26 cellular contexts compared by ENCODE assay signal in genomic region chr16:51133130-51133529, GRCh38. TPM values are rescaled to one million over a fixed set of nuclear protein-coding genes. Genes with fewer than 3 reads are reported as not detected.
DNase-seq lines count a peak whose midpoint lies in the region; ATAC-seq, FAIRE-seq and TF ChIP-seq lines count a peak whose summit lies in the region.
"Had no signal": no experiment of that assay in that cellular context is flagged by ENCODE, and none has a peak within 500 bp of the region (broad histone marks: within the 10 kb centered on the region; RNA-seq: fewer than 3 reads in every experiment).

No MANE protein-coding gene starts in this region.

- H3K9me3 Mint-ChIP-seq in endothelial cell (ENCODE audit: unreplicated experiment) (no peaks in the 10 kb centered on the region), mesothelial cell of epicardium (no peaks in the 10 kb centered on the region)
- no peaks in the 10 kb centered on the region for H3K9me3 Mint-ChIP-seq in CD4-positive, alpha-beta T cell
- H3K9me3 Mint-ChIP-seq: activated CD4-positive, alpha-beta T cell treated with anti-CD3 and anti-CD28 coated beads, Interleukin-2, amount 10 ng/mL, durations not matched to agents 7 days and 5 days; natural killer cell; stimulated activated naive CD8-positive, alpha-beta T cell treated with anti-CD3 and anti-CD28 coated beads, Interleukin-15, amount 100 ng/mL, for 72 hours had no signal

- H3K4me2 ChIP-seq in HepG2 (ENCODE audit: low read depth, low read length): no peak overlapping the region

- peak overlapping the region; percentile 90 for H3K4me3 Mint-ChIP-seq in endothelial cell (ENCODE audit: unreplicated experiment)
- H3K4me3 Mint-ChIP-seq in mesothelial cell of epicardium: peak overlapping the region; percentile 46
- no peak overlapping the region for H3K4me3 Mint-ChIP-seq in CD4-positive, alpha-beta T cell
- H3K4me3 Mint-ChIP-seq: activated CD4-positive, alpha-beta T cell treated with anti-CD3 and anti-CD28 coated beads, Interleukin-2, amount 10 ng/mL, durations not matched to agents 7 days and 5 days; natural killer cell; stimulated activated naive CD8-positive, alpha-beta T cell treated with anti-CD3 and anti-CD28 coated beads, Interleukin-15, amount 100 ng/mL, for 72 hours; T-helper 17 cell had no signal

- H3K4me1 ChIP-seq in right lobe of liver (peaks cover 0 to 53% (median 6%) of the 10 kb centered on the region in 4 donors), HepG2 (ENCODE audit: insufficient read depth, low read length) (peaks cover 39% of the 10 kb centered on the region)
- H3K4me1 ChIP-seq: upper lobe of right lung had no signal

- CTCF ChIA-PET in HepG2 (lab: Yijun Ruan, JAX; ENCODE audit: low intra/inter-chr PET ratio, low total read pairs): no interaction called here
- CTCF ChIA-PET in CD4-positive, alpha-beta T cell (lab: Charles Lee): no interaction called here

- TF ChIP-seq RAD21 in HepG2 (CRISPR knock-in tag; IDR thresholded peaks at IDR 0.05): no peak

- H3K27ac Mint-ChIP-seq in endothelial cell (ENCODE audit: unreplicated experiment): peak overlapping the region; percentile 64
- H3K27ac Mint-ChIP-seq in mesothelial cell of epicardium: no peak overlapping the region
- H3K27ac Mint-ChIP-seq in CD4-positive, alpha-beta T cell: no peak overlapping the region
- H3K27ac Mint-ChIP-seq: activated CD4-positive, alpha-beta T cell treated with anti-CD3 and anti-CD28 coated beads, Interleukin-2, amount 10 ng/mL, durations not matched to agents 7 days and 5 days; natural killer cell; stimulated activated naive CD8-positive, alpha-beta T cell treated with anti-CD3 and anti-CD28 coated beads, Interleukin-15, amount 100 ng/mL, for 72 hours; T-helper 17 cell had no signal

- no TSS peak for BruUV-seq in HepG2 (replicated peaks; lab: Mats Ljungman, UMichigan)

- H3K36me3 Mint-ChIP-seq in endothelial cell (ENCODE audit: low read depth, unreplicated experiment) (peaks cover 3% of the 10 kb centered on the region), mesothelial cell of epicardium (peaks cover 1% of the 10 kb centered on the region)
- H3K36me3 Mint-ChIP-seq in CD4-positive, alpha-beta T cell (ENCODE audit: low read depth): no peaks in the 10 kb centered on the region

- no peak overlapping the region for H3K9ac ChIP-seq in HepG2 (ENCODE audit: insufficient read depth, low read depth, low read length)

- TF ChIP-seq CTCF in right lobe of liver (IDR thresholded peaks at IDR 0.05) (no peak), HepG2 (CRISPR knock-in tag; IDR thresholded peaks at IDR 0.05) (no peak), endothelial cell (IDR thresholded peaks at IDR 0.05; ENCODE audit: unreplicated experiment) (no peak), mesothelial cell of epicardium (IDR thresholded peaks at IDR 0.05; ENCODE audit: unreplicated experiment) (no peak)
- no peak for TF ChIP-seq CTCF in CD4-positive, alpha-beta T cell (IDR thresholded peaks at IDR 0.05)

- H3K27ac ChIP-seq in right lobe of liver (peak overlapping the region; percentile 16 to 84 (median 30)), HepG2 (ENCODE audit: extremely low read length, insufficient read depth, low read length) (no peak overlapping the region)
- no peak overlapping the region for H3K27ac ChIP-seq in CD4-positive, alpha-beta T cell (ENCODE audit: low read depth, low read length)
- H3K27ac ChIP-seq: coronary artery, skin epidermis, upper lobe of right lung had no signal

- TF ChIP-seq POLR2A in right lobe of liver (IDR thresholded peaks at IDR 0.05): no peak
- TF ChIP-seq POLR2A in HepG2 (IDR thresholded peaks at IDR 0.05; ENCODE audit: insufficient read depth in 1 of 2, low read depth in 2 of 2, low read length in 2 of 2): no peak

- peaks cover 5% of the 10 kb centered on the region for H3K27me3 Mint-ChIP-seq in endothelial cell (ENCODE audit: unreplicated experiment)
- H3K27me3 Mint-ChIP-seq in mesothelial cell of epicardium (ENCODE audit: low read depth): peaks cover 80% of the 10 kb centered on the region
- H3K27me3 Mint-ChIP-seq in CD4-positive, alpha-beta T cell: peaks cover 48% of the 10 kb centered on the region

- no peak overlapping the region for H2AFZ ChIP-seq in HepG2 (ENCODE audit: low read length)

- H3K36me3 ChIP-seq in right lobe of liver: peaks cover 0 to 10% (median under 1%) of the 10 kb centered on the region in 4 donors
- H3K36me3 ChIP-seq in HepG2 (replicated peaks in 1 of 2; ENCODE audit: control insufficient read depth in 1 of 2, insufficient read depth in 2 of 2, low read length in 2 of 2): peaks cover 0 to 12% of the 10 kb centered on the region in 2 experiments; a peak in 4 of 5 replicates
- H3K36me3 ChIP-seq: upper lobe of right lung had no signal

- H3K4me3 ChIP-seq in right lobe of liver: no peak overlapping the region
- no peak overlapping the region for H3K4me3 ChIP-seq in HepG2 (replicated peaks in 1 of 3; ENCODE audit: insufficient read depth in 1 of 3, low read depth in 2 of 3, low read length in 3 of 3)
- H3K4me3 ChIP-seq: coronary artery, skin epidermis, upper lobe of right lung had no signal

- intact Hi-C loops in right lobe of liver (cut with DNase I): no loop called here
- intact Hi-C loops in HepG2 (cut with micrococcal nuclease; ENCODE audit: unreplicated experiment): no loop called here
- intact Hi-C loops in CD4-positive, alpha-beta T cell (cut with DNase I, micrococcal nuclease): no loop called here

- POLR2A ChIA-PET in HepG2 (lab: Yijun Ruan, JAX): interaction anchor here (1.3 kb wide), 1 partner anchor 13 kb away, joined by 3 read pairs; no protein-coding TSS in a partner anchor
- POLR2A ChIA-PET in CD4-positive, alpha-beta T cell (lab: Charles Lee): no interaction called here

- H3K4me1 Mint-ChIP-seq in endothelial cell (ENCODE audit: unreplicated experiment) (peaks cover 30% of the 10 kb centered on the region), mesothelial cell of epicardium (peaks cover 17% of the 10 kb centered on the region)
- no peaks in the 10 kb centered on the region for H3K4me1 Mint-ChIP-seq in CD4-positive, alpha-beta T cell (ENCODE audit: low read depth)
- H3K4me1 Mint-ChIP-seq: activated CD4-positive, alpha-beta T cell treated with anti-CD3 and anti-CD28 coated beads, Interleukin-2, amount 10 ng/mL, durations not matched to agents 7 days and 5 days; natural killer cell; stimulated activated naive CD8-positive, alpha-beta T cell treated with anti-CD3 and anti-CD28 coated beads, Interleukin-15, amount 100 ng/mL, for 72 hours; T-helper 17 cell had no signal

- 12% methylated on average over 9 of the region's 9 CpGs for WGBS in right lobe of liver (ENCODE audit: insufficient coverage, low coverage, low lambda C conversion rate, missing lambda C conversion rate)
- 77% methylated on average over 9 of the region's 9 CpGs for WGBS in HepG2 (ENCODE audit: low lambda C conversion rate)

- H4K20me1 ChIP-seq in HepG2 (ENCODE audit: insufficient read depth, low read length): no peaks in the 10 kb centered on the region

- no peak for FAIRE-seq in HepG2 (lab: Jason Lieb, UNC)
- FAIRE-seq: bronchial epithelial cell, keratinocyte, RCC 7860 had no signal

- H3K79me2 ChIP-seq in HepG2 (ENCODE audit: insufficient read depth, low read length): no peaks in the 10 kb centered on the region

- ATAC-seq in right lobe of liver (no peak), HepG2 (no peak), GM21360 (IDR thresholded peaks at IDR 0.05; ENCODE audit: unreplicated experiment) (no peak), GM18868 (IDR thresholded peaks at IDR 0.05; ENCODE audit: unreplicated experiment) (no peak)
- no peak for ATAC-seq in CD4-positive, alpha-beta T cell (ENCODE audit: poor library complexity)
- ATAC-seq: natural killer cell; stimulated activated naive CD8-positive, alpha-beta T cell treated with anti-CD3 and anti-CD28 coated beads, Interleukin-15, amount 100 ng/mL, for 72 hours; T-helper 17 cell; upper lobe of right lung had no signal

- DNase-seq in right lobe of liver (no peak), HepG2 (ENCODE audit: low spot score) (no peak), endothelial cell (ENCODE audit: low spot score) (peak; percentile 27), mesothelial cell of epicardium (ENCODE audit: low spot score in 2 of 2, unreplicated experiment in 2 of 2) (no peak), NCI-H1092 (lab: John Stamatoyannopoulos, UW) (no peak)
- no peak for DNase-seq in CD4-positive, alpha-beta T cell
- DNase-seq: activated CD4-positive, alpha-beta T cell treated with anti-CD3 and anti-CD28 coated beads, Interleukin-2, amount 10 ng/mL, durations not matched to agents 7 days and 5 days; activated gamma-delta T cell; C1 segment of cervical spinal cord; natural killer cell; NCI-H1930; NK-92 treated with Interleukin-12 subunit alpha and Interleukin-12 subunit beta, amount 100 ng/mL, for 24 hours; stimulated activated CD4-positive, alpha-beta T cell treated with anti-CD3 and anti-CD28 coated beads, Interleukin-4, amount 100 ng/mL, for 1 hour; stimulated activated naive CD8-positive, alpha-beta T cell treated with anti-CD3 and anti-CD28 coated beads, Interleukin-15, amount 100 ng/mL, for 72 hours; T-helper 17 cell; upper lobe of right lung had no signal

- TF ChIP-seq EP300 in HepG2 (IDR thresholded peaks at IDR 0.05; ENCODE audit: low read depth in 2 of 2, low read length in 2 of 2) (no peak), HepG2 (CRISPR knock-in tag; IDR thresholded peaks at IDR 0.05; ENCODE audit: borderline replicate concordance) (no peak)

- in situ Hi-C loops in HepG2 (cut with HindIII; ENCODE audit: extremely low pct_ligation_motif_present, low pct_unique_long_range_greater_than_20kb): no loop called here

- no peaks in the 10 kb centered on the region for H3K27me3 ChIP-seq in right lobe of liver
- H3K27me3 ChIP-seq in HepG2 (ENCODE audit: control insufficient read depth in 1 of 2, insufficient read depth in 2 of 2, low read length in 2 of 2): no peaks in the 10 kb centered on the region
- H3K27me3 ChIP-seq in CD4-positive, alpha-beta T cell (ENCODE audit: control insufficient read depth, insufficient read depth, low read length): peaks cover 16% of the 10 kb centered on the region

- no peaks in the 10 kb centered on the region for H3K9me3 ChIP-seq in right lobe of liver
- no peaks in the 10 kb centered on the region for H3K9me3 ChIP-seq in HepG2 (ENCODE audit: low read length)
- H3K9me3 ChIP-seq in CD4-positive, alpha-beta T cell (ENCODE audit: control insufficient read depth, low read length): no peaks in the 10 kb centered on the region
- H3K9me3 ChIP-seq: upper lobe of right lung had no signal

RNA-seq across cellular contexts. Expression of gene SALL1, which starts 17.9 kb away (rescaled TPM):
- total RNA-seq in right lobe of liver (10 to 100 TPM; 22.9 to 30.1 (median 26.4) TPM), HepG2 (2016; rRNA removed; fragmentation: Illumina TruSeq; extraction: Trizol) (12.3 and 18.5 TPM in 2 replicates), endothelial cell (ENCODE audit: unreplicated experiment) (45.1 TPM), mesothelial cell of epicardium (0.32 to 1.1 TPM (median 0.33 TPM) in 3 replicates)
- total RNA-seq in HepG2 (2016; cell fraction: cytosol; rRNA removed; fragmentation: Illumina TruSeq; extraction: Trizol; ENCODE audit: low read depth): 3.8 and 4.7 TPM in 2 replicates
- total RNA-seq in HepG2 (2016; cell fraction: insoluble cytoplasmic fraction; rRNA removed; fragmentation: Illumina TruSeq; extraction: Trizol): 12.7 and 13.5 TPM in 2 replicates
- 12.7 and 14.2 TPM in 2 replicates for total RNA-seq in HepG2 (2016; cell fraction: membrane; rRNA removed; fragmentation: Illumina TruSeq; extraction: Trizol)
- total RNA-seq in HepG2 (2016; cell fraction: nucleus; rRNA removed; fragmentation: Illumina TruSeq; extraction: Trizol): 12.5 and 15.2 TPM in 2 replicates
- 5.9 and 6.6 TPM in 2 replicates for polyA plus RNA-seq in HepG2 (2011; rRNA removed)
- polyA plus RNA-seq in HepG2 (2011; cell fraction: cytosol; rRNA removed): 3.8 and 4.0 TPM in 2 replicates
- 7.7 TPM in 2 replicates for polyA plus RNA-seq in HepG2 (2011; cell fraction: nucleus; rRNA removed)
- 6.2 and 6.9 TPM in 2 replicates for polyA plus RNA-seq in HepG2 (2012)
- polyA plus RNA-seq in HepG2 (2016; cell fraction: cytosol; fragmentation: Illumina TruSeq; extraction: Trizol; ENCODE audit: low read depth): 2.3 and 3.0 TPM in 2 replicates
- polyA plus RNA-seq in HepG2 (2016; cell fraction: insoluble cytoplasmic fraction; fragmentation: Illumina TruSeq; extraction: Trizol; ENCODE audit: low read depth): 16.0 and 21.0 TPM in 2 replicates
- 8.5 and 9.6 TPM in 2 replicates for polyA plus RNA-seq in HepG2 (2016; cell fraction: membrane; fragmentation: Illumina TruSeq; extraction: Trizol; ENCODE audit: low read depth)
- 30.9 and 34.8 TPM in 2 replicates for polyA plus RNA-seq in HepG2 (2016; cell fraction: nucleus; fragmentation: Illumina TruSeq; extraction: Trizol; ENCODE audit: insufficient read depth, low read depth)
- polyA minus RNA-seq in HepG2 (2011; rRNA and poly(A)+ RNA removed; ENCODE audit: low replicate concordance): 0.02 and 5.6 TPM in 2 replicates
- 3.4 and 4.2 TPM in 2 replicates for polyA minus RNA-seq in HepG2 (2011; cell fraction: cytosol; rRNA and poly(A)+ RNA removed)
- polyA minus RNA-seq in HepG2 (2011; cell fraction: nucleus; rRNA and poly(A)+ RNA removed): 4.0 and 4.2 TPM in 2 replicates
- not detected for total RNA-seq in CD4-positive, alpha-beta T cell
- total RNA-seq: activated CD4-positive, alpha-beta T cell treated with anti-CD3 and anti-CD28 coated beads, Interleukin-2, amount 10 ng/mL, durations not matched to agents 7 days and 5 days; bronchial epithelial cell; G401; lung microvascular endothelial cell; natural killer cell; posterior vena cava; T-helper 17 cell; upper lobe of right lung had no signal
- polyA plus RNA-seq: keratinocyte had no signal

Comparison
In these comparisons a context has a peak if more than half of its experiments do, and no peak if none do; other contexts are left out.
1. H3K27ac ChIP-seq: peak in right lobe of liver (3 of 3); none in HepG2 (single experiment) and CD4-positive, alpha-beta T cell (single experiment).